In the genomic region with DNA sequence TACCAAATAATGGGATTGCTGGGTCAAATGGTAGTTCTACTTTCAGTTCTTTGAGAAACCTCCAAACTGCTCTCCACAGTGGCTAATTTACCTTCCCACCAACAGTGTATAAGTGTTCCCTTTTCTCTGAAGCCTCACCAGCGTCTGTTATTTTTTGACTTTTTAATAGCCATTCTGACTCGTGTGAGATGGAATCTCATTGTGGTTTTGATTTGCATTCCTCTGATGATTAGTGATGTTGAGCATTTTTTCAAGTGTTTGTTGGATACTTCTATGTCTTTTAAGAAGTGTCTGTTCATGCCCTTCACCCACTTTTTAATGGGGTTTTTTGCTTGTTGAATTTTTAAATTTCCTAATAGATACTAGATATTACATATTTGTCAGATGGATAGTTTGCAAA, we compare ENCODE assay signal across 16 cellular contexts. TPM values are rescaled to one million over a fixed set of nuclear protein-coding genes. Genes with fewer than 3 reads are reported as not detected.
DNase-seq lines count a peak whose midpoint lies in the region; ATAC-seq, FAIRE-seq and TF ChIP-seq lines count a peak whose summit lies in the region.
"Had no signal": no experiment of that assay in that cellular context is flagged by ENCODE, and none has a peak within 500 bp of the region (broad histone marks: within the 10 kb centered on the region; RNA-seq: fewer than 3 reads in every experiment).

No MANE protein-coding gene starts in this region.

- H3K4me1 ChIP-seq in keratinocyte (ENCODE audit: control insufficient read depth, extremely low read depth, insufficient read depth, low read length) = peaks cover 12% of the 10 kb centered on the region

- no peak overlapping the region for H2AFZ ChIP-seq in keratinocyte (ENCODE audit: control insufficient read depth, low read length)

- H3K27me3 ChIP-seq in BJ (ENCODE audit: control insufficient read depth, insufficient read depth, low read length) = no peaks in the 10 kb centered on the region
- no peaks in the 10 kb centered on the region for H3K27me3 ChIP-seq in bronchial epithelial cell (ENCODE audit: control insufficient read depth, insufficient read depth, low read length)
- no peaks in the 10 kb centered on the region for H3K27me3 ChIP-seq in keratinocyte (ENCODE audit: control insufficient read depth, extremely low read depth, insufficient read depth, low read length)

- no peaks in the 10 kb centered on the region for H3K9me1 ChIP-seq in keratinocyte (ENCODE audit: control insufficient read depth, extremely low read depth, insufficient read depth, low read length)

- TF ChIP-seq CTCF in BJ (IDR thresholded peaks at IDR 0.05; ENCODE audit: insufficient read depth, low read depth, low read length) = no peak
- no peak for TF ChIP-seq CTCF in bronchial epithelial cell (IDR thresholded peaks at IDR 0.05; ENCODE audit: insufficient read depth, low read length, severe bottlenecking)
- TF ChIP-seq CTCF in keratinocyte (optimal IDR thresholded peaks at IDR 0.05 in 1 of 3, IDR thresholded peaks at IDR 0.05 in 1 of 3, conservative IDR thresholded peaks at IDR 0.05 in 1 of 3; ENCODE audit: extremely low read depth in 1 of 3, insufficient read depth in 2 of 3, low read length in 3 of 3) = no peak

- H4K20me1 ChIP-seq in keratinocyte (ENCODE audit: control insufficient read depth, extremely low read depth, insufficient read depth, low read length) = no peaks in the 10 kb centered on the region

- H3K27ac ChIP-seq in keratinocyte (ENCODE audit: control insufficient read depth, insufficient read depth, low read length) = peak overlapping the region; percentile 12

- peaks cover 2% of the 10 kb centered on the region; the same call in 1 of the 2 replicates for H3K36me3 ChIP-seq in BJ (ENCODE audit: control insufficient read depth, insufficient read depth, low read length)
- no peaks in the 10 kb centered on the region for H3K36me3 ChIP-seq in bronchial epithelial cell (ENCODE audit: control insufficient read depth, insufficient read depth, low read length)
- peaks cover 2 to 8% of the 10 kb centered on the region in 2 experiments for H3K36me3 ChIP-seq in keratinocyte (ENCODE audit: control insufficient read depth in 2 of 2, extremely low read depth in 1 of 2, insufficient read depth in 2 of 2, low read length in 2 of 2)

- no peak for ATAC-seq in GM18867 (IDR thresholded peaks at IDR 0.05; ENCODE audit: unreplicated experiment)
- ATAC-seq: activated naive CD4-positive, alpha-beta T cell treated with anti-CD3 and anti-CD28 coated beads, Interleukin-2, amount 50 U/mL, for 72 hours had no signal

- FAIRE-seq in bronchial epithelial cell (lab: Jason Lieb, UNC) (no peak), keratinocyte (lab: Jason Lieb, UNC) (no peak)
- FAIRE-seq: urothelium cell line had no signal

- POLR2A ChIA-PET in BJ (lab: Charles Lee) = no interaction called here

- CTCF ChIA-PET in BJ (lab: Yijun Ruan, JAX) = no interaction called here

- H3K4me3 ChIP-seq in BJ (ENCODE audit: low read depth, low read length) (no peak overlapping the region), bronchial epithelial cell (ENCODE audit: low read depth, low read length) (no peak overlapping the region), keratinocyte (ENCODE audit: control insufficient read depth in 2 of 3, extremely low read depth in 1 of 3, insufficient read depth in 2 of 3, low read depth in 1 of 3, low read length in 3 of 3) (no peak overlapping the region)

- H3K4me2 ChIP-seq in keratinocyte (ENCODE audit: control insufficient read depth, extremely low read depth, insufficient read depth, low read depth, low read length) = peak overlapping the region; percentile 30

- DNase-seq in BJ (ENCODE audit: low read depth) (peak; percentile 35), M059J (ENCODE audit: low read depth) (peak; percentile 86), bronchial epithelial cell (ENCODE audit: low read depth) (peak; percentile 64), keratinocyte (ENCODE audit: low read depth, low spot score) (no peak), SIG-M5 treated with dmso at 0.1 percent for 504 hours (lab: John Stamatoyannopoulos, UW; ENCODE audit: unreplicated experiment) (no peak), globus pallidus (ENCODE audit: low spot score) (no peak)
- DNase-seq in stimulated activated CD4-positive, alpha-beta T cell treated with anti-CD3 and anti-CD28 coated beads, Interleukin-2, amount 100 ng/mL, for 24 hours = no peak
- DNase-seq: activated CD4-positive, alpha-beta T cell treated with anti-CD3 and anti-CD28 coated beads, Interleukin-2, amount 50 U/mL, for 1 hour; effector CD8-positive, alpha-beta T cell; GOT3; mesendoderm; NCI-H1694 treated with DMSO at 0.1 percent for 48 hours; retina had no signal

- no peaks in the 10 kb centered on the region for H3K9me3 ChIP-seq in keratinocyte (ENCODE audit: control insufficient read depth, low read depth, low read length)

- H3K9ac ChIP-seq in keratinocyte (ENCODE audit: control insufficient read depth, extremely low read depth, insufficient read depth, low read length) = no peak overlapping the region

- dilution Hi-C loops in keratinocyte (cut with MboI; ENCODE audit: extremely low pct_ligation_motif_present, low sequenced_read_pairs) = loop anchor here (25.0 kb wide), 1 partner anchor 91 kb away; no protein-coding TSS in a partner anchor

- no peaks in the 10 kb centered on the region for H3K79me2 ChIP-seq in keratinocyte (ENCODE audit: control insufficient read depth, insufficient read depth, low read length)

RNA-seq across cellular contexts. Expression of a gene that starts 28.4 kb away (rescaled TPM):
- polyA plus RNA-seq in BJ (2011; rRNA removed) (16.3 and 17.5 TPM in 2 replicates), keratinocyte (2.4 to 3.6 TPM (median 3.3 TPM) in 3 replicates)
- polyA minus RNA-seq in BJ (2011; rRNA and poly(A)+ RNA removed) = 12.1 and 13.2 TPM in 2 replicates
- 15.1 and 16.4 TPM in 2 replicates for total RNA-seq in M059J (2014; rRNA removed; shearing (Covaris generic))
- total RNA-seq in bronchial epithelial cell = 6.9 and 9.0 TPM in 2 replicates
- 0.79 TPM for polyA plus RNA-seq in keratinocyte (2011; ENCODE audit: low read depth)
- polyA plus RNA-seq in keratinocyte (2011; cell fraction: cytosol; rRNA removed) = 1.5 and 2.6 TPM in 2 replicates
- 2.6 and 3.6 TPM in 2 replicates for polyA plus RNA-seq in keratinocyte (2011; cell fraction: nucleus; rRNA removed)
- polyA plus RNA-seq in keratinocyte (2012; ENCODE audit: low replicate concordance) = 0.73 and 2.9 TPM in 2 replicates
- polyA minus RNA-seq in keratinocyte = 2.8 to 8.5 TPM (median 4.1 TPM) in 3 replicates
- 5.8 TPM for polyA minus RNA-seq in keratinocyte (2011; cell fraction: cytosol; rRNA and poly(A)+ RNA removed)
- 4.3 and 7.1 TPM in 2 replicates for polyA minus RNA-seq in keratinocyte (2011; cell fraction: nucleus; rRNA and poly(A)+ RNA removed)

Comparison
In these comparisons a context has a peak if more than half of its experiments do, and no peak if none do; other contexts are left out.
1. DNase-seq: peak in BJ (single experiment), M059J (single experiment) and bronchial epithelial cell (single experiment); none in keratinocyte (single experiment), SIG-M5 treated with dmso at 0.1 percent for 504 hours (single experiment), stimulated activated CD4-positive, alpha-beta T cell treated with anti-CD3 and anti-CD28 coated beads, Interleukin-2, amount 100 ng/mL, for 24 hours (0 of 2) and globus pallidus (single experiment).